Comparison of ENCODE assay signal across 7 cellular contexts in genomic region chr4:159121371-159121770, GRCh38.
"Had no signal": no experiment of that assay in that cellular context is flagged by ENCODE, and none has a peak within 500 bp of the region (broad histone marks: within the 10 kb centered on the region; RNA-seq: fewer than 3 reads in every experiment).

No MANE protein-coding gene starts in this region.

- H2AFZ ChIP-seq: GM23248 had no signal

- H3K27ac ChIP-seq: GM23248 had no signal

- DNase-seq: GM23248, GOT3, H7, KG1 had no signal

- H3K9ac ChIP-seq: GM23248 had no signal

- ATAC-seq: HCT116 had no signal

- H3K4me3 ChIP-seq: GM23248, HAP-1 had no signal

- H3K36me3 ChIP-seq: HAP-1 had no signal

- FAIRE-seq: HTR-8/SVneo had no signal

- H3K9me3 ChIP-seq: HAP-1 had no signal
